9 cellular contexts compared by ENCODE assay signal in genomic region chr1:88985033-88985432, GRCh38. TPM values are rescaled to one million over a fixed set of nuclear protein-coding genes. Genes with fewer than 3 reads are reported as not detected.
A peak's percentile ranks its signal among the peaks of the same experiment; 100 is the strongest.
DNase-seq lines count a peak whose midpoint lies in the region; ATAC-seq and TF ChIP-seq lines count a peak whose summit lies in the region.
"Had no signal": no experiment of that assay in that cellular context is flagged by ENCODE, and none has a peak within 500 bp of the region (broad histone marks: within the 10 kb centered on the region; RNA-seq: fewer than 3 reads in every experiment).

No MANE protein-coding gene starts in this region.

- peak; percentile 52 for DNase-seq in GM04504 (ENCODE audit: low read depth)
- peak; percentile 90 for DNase-seq in NCI-H69 (lab: John Stamatoyannopoulos, UW)
- peak; percentile 26 for DNase-seq in colonic mucosa
- no peak for DNase-seq in mesendoderm
- DNase-seq in aorta, result no peak
- no peak for DNase-seq in neuronal stem cell (ENCODE audit: low spot score)
- no peak for DNase-seq in stimulated activated naive CD4-positive, alpha-beta T cell treated with Interleukin-2 at 50 U/mL for 16 hours (lab: John Stamatoyannopoulos, UW)
- DNase-seq in OCI-M2 (lab: John Stamatoyannopoulos, UW; ENCODE audit: unreplicated experiment), result no peak

- no peak overlapping the region for H3K23ac ChIP-seq in mesendoderm (ENCODE audit: low read length)
- H3K23ac ChIP-seq in neuronal stem cell (ENCODE audit: low read depth, low read length, poor library complexity), result no peak overlapping the region

- H3K36me3 ChIP-seq in colonic mucosa, result no peaks in the 10 kb centered on the region
- peaks cover 1% of the 10 kb centered on the region for H3K36me3 ChIP-seq in mesendoderm (ENCODE audit: control insufficient read depth, insufficient read depth, low read length)
- peaks cover 0 to 3% of the 10 kb centered on the region in 2 donors for H3K36me3 ChIP-seq in aorta (ENCODE audit: control insufficient read depth in 1 of 2, insufficient read depth in 2 of 2, low read length in 1 of 2)
- peaks cover 7 to 99% of the 10 kb centered on the region in 2 donors for H3K36me3 ChIP-seq in neuronal stem cell (replicated peaks in 1 of 2; ENCODE audit: control insufficient read depth in 2 of 2, insufficient read depth in 2 of 2, low read length in 2 of 2)

- peak overlapping the region; percentile 38 for H3K27ac ChIP-seq in colonic mucosa
- H3K27ac ChIP-seq in mesendoderm (ENCODE audit: low read depth, low read length), result no peak overlapping the region
- H3K27ac ChIP-seq in aorta (ENCODE audit: low read depth in 1 of 2, low read length in 2 of 2), result peak overlapping the region in 1 of 2 donors; percentile 32
- no peak overlapping the region for H3K27ac ChIP-seq in neuronal stem cell (replicated peaks; ENCODE audit: low read length)
- H3K27ac ChIP-seq: KMS-11 had no signal

- H3K56ac ChIP-seq in mesendoderm (ENCODE audit: low read length), result no peak overlapping the region

- H2AFZ ChIP-seq in neuronal stem cell (ENCODE audit: low read length), result no peak overlapping the region

- H2BK120ac ChIP-seq in mesendoderm (ENCODE audit: low read depth, low read length) (peak overlapping the region; percentile 45), neuronal stem cell (ENCODE audit: low read depth, low read length) (no peak overlapping the region)

- H3K4me3 ChIP-seq in colonic mucosa (no peak overlapping the region), mesendoderm (ENCODE audit: low read length) (no peak overlapping the region), aorta (ENCODE audit: low read length in 2 of 2) (no peak overlapping the region), neuronal stem cell (ENCODE audit: low read length in 2 of 2) (no peak overlapping the region)

- H4K5ac ChIP-seq in mesendoderm (ENCODE audit: low read length), result no peak overlapping the region

- intact Hi-C loops in colonic mucosa (cut with DNase I) (no loop called here), aorta (cut with DNase I) (no loop called here)

- peak; percentile 62 for ATAC-seq in aorta (ENCODE audit: low FRiP score)

- H4K91ac ChIP-seq in neuronal stem cell (ENCODE audit: low read depth, low read length, poor library complexity), result no peak overlapping the region

- no peaks in the 10 kb centered on the region for H3K4me1 ChIP-seq in colonic mucosa
- H3K4me1 ChIP-seq in mesendoderm (ENCODE audit: control insufficient read depth, low read depth, low read length), result no peaks in the 10 kb centered on the region
- peaks cover 0 to 4% of the 10 kb centered on the region in 2 donors for H3K4me1 ChIP-seq in aorta (ENCODE audit: control insufficient read depth in 1 of 2, insufficient read depth in 2 of 2, low read length in 2 of 2)
- no peaks in the 10 kb centered on the region for H3K4me1 ChIP-seq in neuronal stem cell (ENCODE audit: control insufficient read depth in 2 of 2, insufficient read depth in 1 of 2, low read depth in 1 of 2, low read length in 2 of 2)

- no peaks in the 10 kb centered on the region for H3K9me3 ChIP-seq in colonic mucosa
- H3K9me3 ChIP-seq in aorta (ENCODE audit: control insufficient read depth, low read length), result no peaks in the 10 kb centered on the region
- H3K9me3 ChIP-seq in neuronal stem cell (replicated peaks in 1 of 2; ENCODE audit: control insufficient read depth in 2 of 2, insufficient read depth in 1 of 2, low read depth in 1 of 2, low read length in 2 of 2), result peaks cover 0 to 40% of the 10 kb centered on the region in 2 donors

- no CpG with 5 or more reads among the region's 1 CpG for WGBS in mesendoderm (ENCODE audit: extremely low coverage, insufficient coverage, low lambda C conversion rate)
- WGBS in aorta, 2 donors, result 0 to 9% methylated on average over 1 of the region's 1 CpG
- no CpG with 5 or more reads among the region's 1 CpG for WGBS in neuronal stem cell (ENCODE audit: extremely low coverage in 2 of 2, insufficient read length in 2 of 2, insufficient replicate concordance in 1 of 2), 2 donors

- H3K4ac ChIP-seq in mesendoderm (ENCODE audit: low read depth, low read length) (no peak overlapping the region), neuronal stem cell (ENCODE audit: low read length) (no peak overlapping the region)

- no peak overlapping the region for H2BK12ac ChIP-seq in neuronal stem cell (ENCODE audit: low read length)

- H2BK5ac ChIP-seq in mesendoderm (ENCODE audit: low read length) (no peak overlapping the region), neuronal stem cell (ENCODE audit: low read length) (no peak overlapping the region)

- H3K4me2 ChIP-seq in mesendoderm (ENCODE audit: low read length), result no peak overlapping the region
- H3K4me2 ChIP-seq in neuronal stem cell (ENCODE audit: insufficient read depth, low read length, poor library complexity, severe bottlenecking), result no peak overlapping the region
- H3K4me2 ChIP-seq: KMS-11 had no signal

- no peak overlapping the region for H2AK5ac ChIP-seq in mesendoderm (ENCODE audit: low read length)
- H2AK5ac ChIP-seq in neuronal stem cell (ENCODE audit: low read depth, low read length), result no peak overlapping the region

- H3K79me1 ChIP-seq in mesendoderm (ENCODE audit: low read length) (peaks cover 15% of the 10 kb centered on the region), neuronal stem cell (ENCODE audit: low read depth, low read length) (peaks cover 6% of the 10 kb centered on the region)

- no peak overlapping the region for H4K8ac ChIP-seq in mesendoderm (ENCODE audit: low read depth, low read length)
- no peak overlapping the region for H4K8ac ChIP-seq in neuronal stem cell (ENCODE audit: low read depth, low read length)

- peak overlapping the region in 1 of 2 donors; percentile 38 for H3K9ac ChIP-seq in colonic mucosa (ENCODE audit: low read depth in 2 of 2, low read length in 2 of 2)
- H3K9ac ChIP-seq in mesendoderm (ENCODE audit: low read length), result peak overlapping the region; percentile 22
- no peak overlapping the region for H3K9ac ChIP-seq in neuronal stem cell (ENCODE audit: low read depth, low read length, poor library complexity)
- H3K9ac ChIP-seq: KMS-11 had no signal

- TF ChIP-seq CTCF in colonic mucosa (IDR thresholded peaks at IDR 0.05), result no peak

- no peak overlapping the region for H3K14ac ChIP-seq in neuronal stem cell (ENCODE audit: low read length)

- no peaks in the 10 kb centered on the region for H3K27me3 ChIP-seq in colonic mucosa
- no peaks in the 10 kb centered on the region for H3K27me3 ChIP-seq in mesendoderm (ENCODE audit: insufficient read depth, low read length, poor library complexity)
- H3K27me3 ChIP-seq in aorta (ENCODE audit: control insufficient read depth in 1 of 2, insufficient read depth in 2 of 2, low read length in 1 of 2), result no peaks in the 10 kb centered on the region
- no peaks in the 10 kb centered on the region for H3K27me3 ChIP-seq in neuronal stem cell (ENCODE audit: control insufficient read depth in 3 of 3, insufficient read depth in 3 of 3, low read depth in 1 of 3, low read length in 3 of 3)

- peaks cover 29% of the 10 kb centered on the region for H3K79me2 ChIP-seq in mesendoderm (ENCODE audit: control insufficient read depth, insufficient read depth, low read length)

- H3K18ac ChIP-seq in mesendoderm (ENCODE audit: low read length), result no peak overlapping the region
- H3K18ac ChIP-seq in neuronal stem cell (ENCODE audit: low read length), result no peak overlapping the region

- H2BK15ac ChIP-seq in mesendoderm (replicated peaks; ENCODE audit: low read depth) (no peak overlapping the region), neuronal stem cell (ENCODE audit: low read length) (no peak overlapping the region)

RNA-seq across cellular contexts. Expression of gene KYAT3, which starts 7.4 kb away (rescaled TPM):
- 10 to 100 TPM; 19.1 to 32.3 TPM for total RNA-seq in colonic mucosa
- 23.4 TPM for polyA plus RNA-seq in mesendoderm (2013, experiment 1 of 2)
- polyA plus RNA-seq in mesendoderm (2013, experiment 2 of 2), result 23.5 TPM
- total RNA-seq in aorta, result 10 to 100 TPM; 20.0 to 25.8 TPM
- 10 to 100 TPM; 23.8 to 25.5 TPM for polyA plus RNA-seq in aorta
- 34.7 TPM for polyA plus RNA-seq in neuronal stem cell (2013, experiment 1 of 2)
- polyA plus RNA-seq in neuronal stem cell (2013, experiment 2 of 2), result 35.7 TPM

RNA-seq across cellular contexts. Expression of gene RBMXL1, which starts 7.4 kb away (rescaled TPM):
- 10 to 100 TPM; 10.6 to 13.6 TPM for total RNA-seq in colonic mucosa
- 13.4 TPM for polyA plus RNA-seq in mesendoderm (2013, experiment 1 of 2)
- 13.4 TPM for polyA plus RNA-seq in mesendoderm (2013, experiment 2 of 2)
- total RNA-seq in aorta, result 10 to 100 TPM; 23.4 to 30.7 TPM
- 10 to 100 TPM in 1 of 2 donors, 1 to 10 TPM in 1; 7.9 to 11.4 TPM for polyA plus RNA-seq in aorta
- 6.5 TPM for polyA plus RNA-seq in neuronal stem cell (2013, experiment 1 of 2)
- polyA plus RNA-seq in neuronal stem cell (2013, experiment 2 of 2), result 6.5 TPM

RNA-seq across cellular contexts. Expression of gene GBP3, which starts 37.6 kb away (rescaled TPM):
- total RNA-seq in colonic mucosa (100 to 1,000 TPM in 1 of 2 donors, 10 to 100 TPM in 1; 38.7 to 103 TPM), aorta (10 to 100 TPM; 20.6 to 47.8 TPM)
- polyA plus RNA-seq in mesendoderm (2013, experiment 1 of 2), result not detected
- not detected for polyA plus RNA-seq in mesendoderm (2013, experiment 2 of 2)
- polyA plus RNA-seq in aorta, result 10 to 100 TPM in 1 of 2 donors, 1 to 10 TPM in 1; 9.5 to 25.4 TPM
- polyA plus RNA-seq in neuronal stem cell (2013, experiment 1 of 2), result not detected
- not detected for polyA plus RNA-seq in neuronal stem cell (2013, experiment 2 of 2)

Comparison
In these comparisons a context has a peak if more than half of its experiments do, and no peak if none do; other contexts are left out.
1. DNase-seq: peak in GM04504 (single experiment), NCI-H69 (single experiment) and colonic mucosa (single experiment); none in mesendoderm (single experiment), aorta (0 of 2), neuronal stem cell (single experiment), stimulated activated naive CD4-positive, alpha-beta T cell treated with Interleukin-2 at 50 U/mL for 16 hours (single experiment) and OCI-M2 (single experiment).